31 cellular contexts compared by ENCODE assay signal in the genomic region with DNA sequence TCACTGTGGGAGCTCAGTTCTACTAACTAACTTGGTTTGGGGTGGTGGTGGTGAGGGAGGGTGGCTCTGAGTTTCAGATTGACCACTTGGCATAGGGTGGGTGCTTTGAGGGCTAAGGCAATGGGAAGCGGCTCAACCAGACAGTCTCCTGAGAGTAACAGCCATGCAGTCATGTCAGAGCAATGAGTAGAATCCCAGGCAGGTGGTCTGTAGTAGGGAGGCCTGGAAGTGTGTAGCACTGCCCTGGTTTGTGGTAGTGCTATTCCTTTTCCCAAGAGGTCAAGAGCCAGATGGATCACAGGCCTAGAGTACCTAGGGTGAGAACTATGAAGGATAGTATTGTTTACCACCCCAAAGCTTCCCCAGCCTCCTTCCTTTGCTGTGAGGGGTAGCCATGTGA.
"Had no signal": no experiment of that assay in that cellular context is flagged by ENCODE, and none has a peak within 500 bp of the region (broad histone marks: within the 10 kb centered on the region; RNA-seq: fewer than 3 reads in every experiment).

No MANE protein-coding gene starts in this region.

- H3K36me3 ChIP-seq: colonic mucosa, gastrocnemius medialis, WERI-Rb-1 had no signal

- H3K9me3 Mint-ChIP-seq: activated B cell treated with CpG ODN at 0.5 μM for 24 hours; activated CD4-positive, alpha-beta memory T cell treated with anti-CD3 and anti-CD28 coated beads, Interleukin-2, amount 10 ng/mL, durations not matched to agents 7 days and 5 days; activated naive CD4-positive, alpha-beta T cell treated with anti-CD3 and anti-CD28 coated beads, Interleukin-2, amount 10 ng/mL, durations not matched to agents 7 days and 5 days; activated T-cell treated with anti-CD3 and anti-CD28 coated beads, Interleukin-2, amount 50 U/mL, for 24 hours; activated T-cell treated with anti-CD3 and anti-CD28 coated beads, Interleukin-2, amount 50 U/mL, for 72 hours; endodermal cell; T-helper 2 cell treated with Interferon-gamma antibody and Interleukin-4, amounts not matched to agents 5 μg/mL and 100 μg/mL, for 36 hours had no signal

- H3K27me3 Mint-ChIP-seq: activated naive CD8-positive, alpha-beta T cell; activated T-cell treated with anti-CD3 and anti-CD28 coated beads, Interleukin-2, amount 50 U/mL, for 24 hours had no signal

- H3K4me3 ChIP-seq: colonic mucosa, dorsolateral prefrontal cortex, gastrocnemius medialis had no signal

- H3K9me3 ChIP-seq: colonic mucosa, gastrocnemius medialis had no signal

- DNase-seq: activated B cell treated with CpG ODN at 0.5 μM for 24 hours; activated CD4-positive, alpha-beta memory T cell treated with anti-CD3 and anti-CD28 coated beads, Interleukin-2, amount 10 ng/mL, durations not matched to agents 7 days and 5 days; activated CD4-positive, alpha-beta T cell treated with anti-CD3 and anti-CD28 coated beads for 48 hours; activated CD4-positive, alpha-beta T cell treated with anti-CD3 and anti-CD28 coated beads, Interleukin-2, amount 50 U/mL, for 4 hours; activated CD8-positive, alpha-beta memory T cell treated with anti-CD3 and anti-CD28 coated beads, Interleukin-2, amount 50 U/mL, for 48 hours; activated gamma-delta T cell; activated naive CD4-positive, alpha-beta T cell; activated naive CD4-positive, alpha-beta T cell treated with anti-CD3 and anti-CD28 coated beads, Interleukin-2, amount 10 ng/mL, durations not matched to agents 7 days and 5 days; activated T-cell treated with anti-CD3 and anti-CD28 coated beads for 4 hours; activated T-cell treated with anti-CD3 and anti-CD28 coated beads, Interleukin-2, amount 50 U/mL, for 24 hours; activated T-cell treated with anti-CD3 and anti-CD28 coated beads, Interleukin-2, amount 50 U/mL, for 72 hours; amniotic stem cell; anterior cingulate cortex; caudate nucleus; cerebellar nuclear complex; colonic mucosa; dorsolateral prefrontal cortex; effector memory CD4-positive, alpha-beta T cell; endodermal cell; foreskin fibroblast; gastrocnemius medialis; glutamatergic neuron; T-helper 1 cell; T-helper 17 cell; T1000; WERI-Rb-1 had no signal

- H3K27me3 ChIP-seq: colonic mucosa, dorsolateral prefrontal cortex, gastrocnemius medialis had no signal

- H3K4me1 ChIP-seq: colonic mucosa, gastrocnemius medialis had no signal

- H3K27ac Mint-ChIP-seq: activated B cell treated with CpG ODN at 0.5 μM for 24 hours; activated CD4-positive, alpha-beta memory T cell treated with anti-CD3 and anti-CD28 coated beads, Interleukin-2, amount 10 ng/mL, durations not matched to agents 7 days and 5 days; activated naive CD4-positive, alpha-beta T cell treated with anti-CD3 and anti-CD28 coated beads, Interleukin-2, amount 10 ng/mL, durations not matched to agents 7 days and 5 days; activated naive CD8-positive, alpha-beta T cell; activated T-cell treated with anti-CD3 and anti-CD28 coated beads, Interleukin-2, amount 50 U/mL, for 24 hours; activated T-cell treated with anti-CD3 and anti-CD28 coated beads, Interleukin-2, amount 50 U/mL, for 72 hours; endodermal cell; T-helper 17 cell; T-helper 2 cell treated with Interferon-gamma antibody and Interleukin-4, amounts not matched to agents 5 μg/mL and 100 μg/mL, for 36 hours had no signal

- H3K4me3 Mint-ChIP-seq: activated B cell treated with CpG ODN at 0.5 μM for 24 hours; activated CD4-positive, alpha-beta memory T cell treated with anti-CD3 and anti-CD28 coated beads, Interleukin-2, amount 10 ng/mL, durations not matched to agents 7 days and 5 days; activated naive CD4-positive, alpha-beta T cell treated with anti-CD3 and anti-CD28 coated beads, Interleukin-2, amount 10 ng/mL, durations not matched to agents 7 days and 5 days; activated naive CD8-positive, alpha-beta T cell; activated T-cell treated with anti-CD3 and anti-CD28 coated beads, Interleukin-2, amount 50 U/mL, for 24 hours; activated T-cell treated with anti-CD3 and anti-CD28 coated beads, Interleukin-2, amount 50 U/mL, for 72 hours; endodermal cell; T-helper 17 cell; T-helper 2 cell treated with Interferon-gamma antibody and Interleukin-4, amounts not matched to agents 5 μg/mL and 100 μg/mL, for 36 hours had no signal

- H3K27ac ChIP-seq: colonic mucosa, dorsolateral prefrontal cortex, gastrocnemius medialis, WERI-Rb-1 had no signal

- H3K36me3 Mint-ChIP-seq: activated naive CD4-positive, alpha-beta T cell treated with anti-CD3 and anti-CD28 coated beads, Interleukin-2, amount 10 ng/mL, durations not matched to agents 7 days and 5 days; activated naive CD8-positive, alpha-beta T cell had no signal

- H3K4me1 Mint-ChIP-seq: activated B cell treated with CpG ODN at 0.5 μM for 24 hours, endodermal cell had no signal

- FAIRE-seq: astrocyte had no signal

- ATAC-seq: activated CD4-positive, CD25-positive, alpha-beta regulatory T cell treated with anti-CD3 and anti-CD28 coated beads, Interleukin-2, amount 50 U/mL, for 24 hours; activated T-cell treated with anti-CD3 and anti-CD28 coated beads, Interleukin-2, amount 50 U/mL, for 72 hours; esophagus mucosa; gastrocnemius medialis; T-helper 17 cell had no signal
